16 cellular contexts compared by ENCODE assay signal in the genomic region with DNA sequence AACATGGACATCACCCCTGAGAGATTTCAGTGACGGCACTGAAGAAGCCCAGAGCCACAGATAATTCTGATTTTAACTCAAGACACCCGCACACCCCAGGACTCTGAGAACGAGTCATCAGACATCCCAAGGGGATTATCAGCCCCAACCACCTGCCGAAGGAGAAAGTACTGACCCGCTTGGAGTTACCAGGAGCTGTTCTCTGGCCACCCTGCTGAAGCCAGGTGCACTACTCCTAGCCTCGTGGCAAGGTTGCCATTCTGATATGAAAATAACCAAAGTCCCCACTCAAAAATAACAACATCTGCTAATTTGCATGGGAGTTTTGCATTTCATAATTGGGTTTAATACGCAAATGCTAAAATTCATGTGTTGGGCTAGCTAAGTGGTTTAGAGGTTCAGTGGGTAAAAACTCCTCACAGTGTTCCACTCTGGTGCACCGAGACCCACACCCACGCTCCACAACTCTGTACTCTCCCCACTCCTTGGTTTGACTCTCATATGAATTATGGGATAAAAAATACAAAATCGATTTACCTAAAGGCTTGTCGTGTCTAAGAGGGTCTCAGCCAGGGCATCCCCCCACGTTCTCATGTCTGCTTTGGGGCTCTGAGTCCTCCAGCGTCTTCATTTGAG.
DNase-seq lines count a peak whose midpoint lies in the region; ATAC-seq and TF ChIP-seq lines count a peak whose summit lies in the region.
"Had no signal": no experiment of that assay in that cellular context is flagged by ENCODE, and none has a peak within 500 bp of the region (broad histone marks: within the 10 kb centered on the region; RNA-seq: fewer than 3 reads in every experiment).

No MANE protein-coding gene starts in this region.

- DNase-seq in BE2C (peak; percentile 24), NCI-H2196 (lab: John Stamatoyannopoulos, UW; ENCODE audit: unreplicated experiment) (no peak), NCI-H1048 (lab: John Stamatoyannopoulos, UW) (no peak), esophagus squamous epithelium (lab: John Stamatoyannopoulos, UW) (no peak), posterior vena cava (ENCODE audit: low spot score) (no peak)
- DNase-seq: activated CD4-positive, alpha-beta T cell treated with anti-CD3 and anti-CD28 coated beads, Interleukin-2, amount 50 U/mL, for 48 hours; amniotic stem cell; effector memory CD4-positive, alpha-beta T cell; hypothalamus; NCI-H226; spleen had no signal

- ATAC-seq in GM18907 (IDR thresholded peaks at IDR 0.05; ENCODE audit: unreplicated experiment) = peak; percentile 46
- peak; percentile 26 for ATAC-seq in HG02623 (IDR thresholded peaks at IDR 0.05; ENCODE audit: unreplicated experiment)

- H3K9me3 ChIP-seq in BE2C (no peaks in the 10 kb centered on the region), esophagus squamous epithelium (no peaks in the 10 kb centered on the region)
- H3K9me3 ChIP-seq: spleen had no signal

- peak; percentile 83 for TF ChIP-seq POLR2A in Raji (IDR thresholded peaks at IDR 0.05; ENCODE audit: insufficient read depth, low read depth, low read length)
- no peak for TF ChIP-seq POLR2A in esophagus squamous epithelium (IDR thresholded peaks at IDR 0.05)

- intact Hi-C loops in esophagus squamous epithelium (cut with DNase I) = no loop called here
- intact Hi-C loops in posterior vena cava (cut with DNase I) = no loop called here

- H3K27me3 ChIP-seq in BE2C (no peaks in the 10 kb centered on the region), esophagus squamous epithelium (peaks cover 0 to 30% (median 0%) of the 10 kb centered on the region in 4 donors)
- H3K27me3 ChIP-seq: spleen had no signal

- no peak for TF ChIP-seq CTCF in BE2C (IDR thresholded peaks at IDR 0.05; ENCODE audit: low read depth, low read length)
- TF ChIP-seq CTCF in esophagus squamous epithelium (IDR thresholded peaks at IDR 0.05) = no peak

- H3K4me1 ChIP-seq in BE2C = peaks cover 17% of the 10 kb centered on the region
- H3K4me1 ChIP-seq in esophagus squamous epithelium = peaks cover 2 to 13% (median 9%) of the 10 kb centered on the region in 3 donors

- no peak overlapping the region for H3K4me3 ChIP-seq in BE2C (ENCODE audit: low read depth, low read length)
- H3K4me3 ChIP-seq in esophagus squamous epithelium = no peak overlapping the region
- H3K4me3 ChIP-seq: SK-N-MC, spleen had no signal

- H3K36me3 ChIP-seq in BE2C = no peaks in the 10 kb centered on the region
- H3K36me3 ChIP-seq in esophagus squamous epithelium = peaks cover 0 to 11% (median 0%) of the 10 kb centered on the region in 3 donors

- H3K27ac ChIP-seq in esophagus squamous epithelium = no peak overlapping the region
- H3K27ac ChIP-seq: KMS-11, SK-N-MC, spleen had no signal

- 69 to 71% methylated on average over 12 to 13 of the region's 13 CpGs for WGBS in esophagus squamous epithelium, 2 donors
